ENCODE assay signal across 23 cellular contexts in genomic region chr14:90508073-90508472, GRCh38.
"Had no signal": no experiment of that assay in that cellular context is flagged by ENCODE, and none has a peak within 500 bp of the region (broad histone marks: within the 10 kb centered on the region; RNA-seq: fewer than 3 reads in every experiment).

No MANE protein-coding gene starts in this region.

- ATAC-seq: effector memory CD8-positive, alpha-beta T cell; gastrocnemius medialis; heart right ventricle; left cardiac atrium; lower lobe of right lung; natural killer cell had no signal

- H3K9me3 Mint-ChIP-seq: dendritic cell treated with granulocyte-macrophage colony-stimulating factor and Interleukin-4, amounts not matched to agents 40 ng/mL and 50 ng/mL, for 4 days; effector memory CD8-positive, alpha-beta T cell; immature natural killer cell; memory B cell; natural killer cell had no signal

- H3K36me3 Mint-ChIP-seq: immature natural killer cell; memory B cell; mesothelial cell of epicardium; natural killer cell; neural progenitor cell; stimulated activated naive B cell treated with anti-CD40 and anti-IgM and Interleukin-4, amounts not matched to agents 10 μg/mL and 1 μg/mL and 100 μg/mL, for 72 hours had no signal

- H3K36me3 ChIP-seq: esophagus muscularis mucosa, gastrocnemius medialis, heart right ventricle, left ventricle myocardium inferior, lower lobe of right lung, neural progenitor cell, sigmoid colon, upper lobe of left lung, uterus had no signal

- DNase-seq: effector memory CD8-positive, alpha-beta T cell; gastrocnemius medialis; heart right ventricle; immature natural killer cell; left cardiac atrium; left ventricle myocardium inferior; lower lobe of right lung; natural killer cell; nucleus accumbens; sigmoid colon; stimulated activated CD4-positive, alpha-beta T cell treated with anti-CD3 and anti-CD28 coated beads, Interleukin-2, amount 100 ng/mL, for 24 hours; stimulated activated CD4-positive, alpha-beta T cell treated with anti-CD3 and anti-CD28 coated beads, Interleukin-4, amount 100 ng/mL, for 4 hours; stimulated activated naive B cell treated with anti-CD40 and anti-IgM and Interleukin-4, amounts not matched to agents 10 μg/mL and 1 μg/mL and 100 μg/mL, for 72 hours; uterus had no signal

- H3K27ac Mint-ChIP-seq: dendritic cell treated with granulocyte-macrophage colony-stimulating factor and Interleukin-4, amounts not matched to agents 40 ng/mL and 50 ng/mL, for 4 days; effector memory CD8-positive, alpha-beta T cell; immature natural killer cell; memory B cell; natural killer cell; stimulated activated naive B cell treated with anti-CD40 and anti-IgM and Interleukin-4, amounts not matched to agents 10 μg/mL and 1 μg/mL and 100 μg/mL, for 72 hours had no signal

- H3K9ac ChIP-seq: neural progenitor cell had no signal

- H3K4me3 Mint-ChIP-seq: dendritic cell treated with granulocyte-macrophage colony-stimulating factor and Interleukin-4, amounts not matched to agents 40 ng/mL and 50 ng/mL, for 4 days; effector memory CD8-positive, alpha-beta T cell; immature natural killer cell; memory B cell; mesothelial cell of epicardium; natural killer cell; neural progenitor cell; stimulated activated naive B cell treated with anti-CD40 and anti-IgM and Interleukin-4, amounts not matched to agents 10 μg/mL and 1 μg/mL and 100 μg/mL, for 72 hours had no signal

- H2AFZ ChIP-seq: neural progenitor cell had no signal

- H3K4me2 ChIP-seq: neural progenitor cell had no signal

- FAIRE-seq: keratinocyte had no signal

- H3K4me1 ChIP-seq: uterus had no signal

- H3K27me3 ChIP-seq: esophagus muscularis mucosa, gastrocnemius medialis, heart right ventricle, neural progenitor cell, sigmoid colon, upper lobe of left lung, uterus had no signal

- H3K4me3 ChIP-seq: esophagus muscularis mucosa, gastrocnemius medialis, heart right ventricle, left ventricle myocardium inferior, lower lobe of right lung, neural progenitor cell, sigmoid colon, skin epidermis, upper lobe of left lung, uterus had no signal

- H3K4me1 Mint-ChIP-seq: immature natural killer cell, memory B cell, natural killer cell had no signal

- H3K9me3 ChIP-seq: esophagus muscularis mucosa, gastrocnemius medialis, left ventricle myocardium inferior, lower lobe of right lung, sigmoid colon, upper lobe of left lung, uterus had no signal

- H3K27ac ChIP-seq: epithelial cell of prostate, esophagus muscularis mucosa, gastrocnemius medialis, heart right ventricle, left ventricle myocardium inferior, lower lobe of right lung, neural progenitor cell, sigmoid colon, upper lobe of left lung, uterus had no signal
